ENCODE assay signal across 24 cellular contexts in genomic region chr2:57575703-57576268, GRCh38.
"Had no signal": no experiment of that assay in that cellular context is flagged by ENCODE, and none has a peak within 500 bp of the region (broad histone marks: within the 10 kb centered on the region; RNA-seq: fewer than 3 reads in every experiment).

No MANE protein-coding gene starts in this region.

- ATAC-seq: PC-3 had no signal

- H3K4me1 ChIP-seq: Peyer's patch, SJSA1 had no signal

- H3K27ac ChIP-seq: Peyer's patch, SJSA1, SK-N-MC had no signal

- H3K27me3 ChIP-seq: Peyer's patch, SJSA1 had no signal

- H3K4me3 ChIP-seq: Peyer's patch, SJSA1, SK-N-MC had no signal

- H3K36me3 ChIP-seq: Peyer's patch, SJSA1 had no signal

- DNase-seq: Karpas-422; KG1; MV-4-11; NCI-H1048; NCI-H1105; NCI-H1417 treated with DMSO at 0.1 percent for 48 hours; NCI-H146; NCI-H187; NCI-H2029; NCI-H2081 treated with DMSO at 0.1 percent for 48 hours; NCI-H2171; NCI-H226; NCI-H446; NCI-H510A; NCI-H524 treated with DMSO at 0.1 percent for 48 hours; NCI-H69; NCI-H774; NK-92 treated with Interleukin-12 subunit alpha and Interleukin-12 subunit beta, amount 100 ng/mL, for 24 hours; PC-3; Peyer's patch; Right ventricle myocardium superior; SIG-M5 had no signal

- H3K9me3 ChIP-seq: Peyer's patch, SJSA1 had no signal
